In genomic region chr1:64915381-64916274, GRCh38 we compare ENCODE assay signal across 1 cellular context.
TF ChIP-seq lines count a peak whose summit lies in the region.

No MANE protein-coding gene starts in this region.

TF ChIP-seq in endothelial cell of umbilical vein, 7 proteins besides CTCF, POLR2A, EP300 and RAD21 (continued from another document):
- TF ChIP-seq FOS (IDR thresholded peaks at IDR 0.05; ENCODE audit: borderline replicate concordance, insufficient read depth, low read length), result no peak
- no peak for TF ChIP-seq EZH2 (IDR thresholded peaks at IDR 0.05; ENCODE audit: borderline replicate concordance, low read depth, low read length, severe bottlenecking)
- TF ChIP-seq MYC (IDR thresholded peaks at IDR 0.05; ENCODE audit: low read depth, low read length), result no peak
- no peak for TF ChIP-seq MAX (IDR thresholded peaks at IDR 0.05; ENCODE audit: insufficient read depth, insufficient read length)
- TF ChIP-seq POLR2AphosphoS5 (IDR thresholded peaks at IDR 0.05; ENCODE audit: insufficient read depth, low read depth, low read length), result no peak
- TF ChIP-seq GATA2 (IDR thresholded peaks at IDR 0.05; ENCODE audit: insufficient read depth, insufficient read length, low read depth, low read length), result no peak
